Comparison of ENCODE assay signal across 10 cellular contexts in the genomic region with DNA sequence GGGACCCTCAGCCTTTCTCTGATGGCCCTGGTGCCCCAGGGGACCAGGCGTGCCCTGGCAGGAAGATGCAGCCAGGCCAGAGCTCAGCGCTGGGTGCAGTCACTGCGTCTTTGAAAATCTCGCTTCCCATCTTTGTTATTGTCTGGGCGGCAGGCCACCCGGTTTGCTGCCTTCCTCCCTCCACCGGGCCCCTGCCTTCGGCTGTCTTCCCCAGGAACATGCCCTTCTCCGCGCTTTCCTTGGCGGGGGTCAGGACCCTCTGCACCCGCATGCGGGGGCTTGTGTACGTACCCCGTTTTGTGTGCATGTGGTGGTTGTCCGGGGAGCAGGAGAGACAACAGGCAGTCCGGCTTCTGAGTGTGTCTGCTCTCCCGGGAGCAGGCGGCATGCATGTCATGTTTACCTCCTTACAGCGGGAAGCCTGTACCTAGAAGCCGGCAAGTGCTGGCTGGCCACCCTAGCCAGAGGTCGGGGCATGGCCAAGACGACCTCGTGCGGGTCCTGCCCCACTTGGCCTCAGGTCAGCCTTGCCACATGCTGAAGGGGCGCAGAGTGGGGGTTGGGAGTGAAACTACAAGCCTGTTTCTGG. TPM values are rescaled to one million over a fixed set of nuclear protein-coding genes. Genes with fewer than 3 reads are reported as not detected.
DNase-seq lines count a peak whose midpoint lies in the region; ATAC-seq and TF ChIP-seq lines count a peak whose summit lies in the region.
"Had no signal": no experiment of that assay in that cellular context is flagged by ENCODE, and none has a peak within 500 bp of the region (broad histone marks: within the 10 kb centered on the region; RNA-seq: fewer than 3 reads in every experiment).

No MANE protein-coding gene starts in this region.

- H3K4me3 Mint-ChIP-seq in CD8-positive, alpha-beta memory T cell = peak overlapping the region in 5 of 7 donors; percentile 66 to 91 (median 72)

- intact Hi-C loops in body of pancreas (cut with DNase I) (no loop called here), left cardiac atrium (cut with DNase I) (no loop called here), sciatic nerve (cut with DNase I) (no loop called here)

- no peak for ATAC-seq in body of pancreas
- peak in 1 of 2 donors; percentile 4 for ATAC-seq in left cardiac atrium
- ATAC-seq in sciatic nerve = peak; percentile 9
- no peak for ATAC-seq in GM19467 (IDR thresholded peaks at IDR 0.05; ENCODE audit: unreplicated experiment)

- POLR2A ChIA-PET in CD8-positive, alpha-beta memory T cell (lab: Charles Lee) = no interaction called here

- H3K27me3 Mint-ChIP-seq in CD8-positive, alpha-beta memory T cell = peaks cover 15 to 23% of the 10 kb centered on the region in 2 donors

- no peak for TF ChIP-seq POLR2A in body of pancreas (IDR thresholded peaks at IDR 0.05)

- TF ChIP-seq CTCF in body of pancreas (IDR thresholded peaks at IDR 0.05) = no peak

- no peaks in the 10 kb centered on the region for H3K9me3 ChIP-seq in CD8-positive, alpha-beta memory T cell (ENCODE audit: low read length)
- peaks cover 0 to 3% (median 0%) of the 10 kb centered on the region in 3 donors for H3K9me3 ChIP-seq in body of pancreas
- no peaks in the 10 kb centered on the region for H3K9me3 ChIP-seq in SJCRH30 (replicated peaks)

- H3K27me3 ChIP-seq in CD8-positive, alpha-beta memory T cell (ENCODE audit: insufficient read depth, low read length, poor library complexity, severe bottlenecking) = peaks cover 17% of the 10 kb centered on the region
- H3K27me3 ChIP-seq in body of pancreas = no peaks in the 10 kb centered on the region
- H3K27me3 ChIP-seq in SJCRH30 = no peaks in the 10 kb centered on the region

- H3K36me3 Mint-ChIP-seq in CD8-positive, alpha-beta memory T cell = no peaks in the 10 kb centered on the region

- H3K27ac Mint-ChIP-seq in CD8-positive, alpha-beta memory T cell = peak overlapping the region in 4 of 8 donors; percentile 29 to 82 (median 59)

- H3K4me1 Mint-ChIP-seq in CD8-positive, alpha-beta memory T cell = peaks cover 11 to 28% (median 13%) of the 10 kb centered on the region in 3 donors

- 82 to 93% methylated on average over 14 to 26 of the region's 26 CpGs for WGBS in body of pancreas, 2 donors

- H3K4me3 ChIP-seq in CD8-positive, alpha-beta memory T cell (ENCODE audit: low read length) = no peak overlapping the region
- H3K4me3 ChIP-seq in body of pancreas (no peak overlapping the region), SJCRH30 (no peak overlapping the region)

- peaks cover 7% of the 10 kb centered on the region for H3K4me1 ChIP-seq in CD8-positive, alpha-beta memory T cell (ENCODE audit: insufficient read depth, low read length)
- peaks cover 41% of the 10 kb centered on the region for H3K4me1 ChIP-seq in body of pancreas
- H3K4me1 ChIP-seq in SJCRH30 = no peaks in the 10 kb centered on the region

- DNase-seq in CD8-positive, alpha-beta memory T cell = no peak
- DNase-seq in body of pancreas = no peak
- peak; percentile 71 for DNase-seq in left cardiac atrium
- DNase-seq in sciatic nerve (ENCODE audit: low spot score) = no peak
- DNase-seq in amniotic stem cell (lab: John Stamatoyannopoulos, UW) = no peak
- no peak for DNase-seq in activated CD4-positive, CD25-positive, alpha-beta regulatory T cell treated with anti-CD3 and anti-CD28 coated beads, Interleukin-2, amount 50 U/mL, for 72 hours
- DNase-seq in SJCRH30 = no peak
- DNase-seq: activated T-cell treated with anti-CD3 and anti-CD28 coated beads for 4 hours, NCI-H1694 treated with DMSO at 0.1 percent for 48 hours had no signal

- CTCF ChIA-PET in CD8-positive, alpha-beta memory T cell (lab: Charles Lee) = no interaction called here

- no peak overlapping the region for H3K27ac ChIP-seq in CD8-positive, alpha-beta memory T cell (ENCODE audit: low read depth, low read length)
- H3K27ac ChIP-seq in body of pancreas (peak overlapping the region in 3 of 4 donors; percentile 46 to 82 (median 67)), SJCRH30 (no peak overlapping the region)

- H3K9me3 Mint-ChIP-seq in CD8-positive, alpha-beta memory T cell = no peaks in the 10 kb centered on the region

- no peaks in the 10 kb centered on the region for H3K36me3 ChIP-seq in CD8-positive, alpha-beta memory T cell (ENCODE audit: insufficient read depth, low read length)
- no peaks in the 10 kb centered on the region for H3K36me3 ChIP-seq in body of pancreas (replicated peaks in 1 of 2; ENCODE audit: insufficient read depth in 1 of 2, low read depth in 2 of 2)
- H3K36me3 ChIP-seq in SJCRH30 = no peaks in the 10 kb centered on the region

RNA-seq across cellular contexts. Expression of a gene that starts 49.5 kb away (rescaled TPM):
- total RNA-seq in CD8-positive, alpha-beta memory T cell = under 1 TPM; 0.15 to 0.27 TPM
- polyA plus RNA-seq in CD8-positive, alpha-beta memory T cell = 0.41 TPM
- total RNA-seq in body of pancreas = 10 to 100 TPM; 25.2 to 34.9 TPM
- total RNA-seq in left cardiac atrium = 10 to 100 TPM; 41.6 to 58.3 TPM
- total RNA-seq in sciatic nerve = 70.7 TPM
- 18.2 and 18.7 TPM in 2 replicates for total RNA-seq in SJCRH30 (2014; rRNA removed; shearing (Covaris generic))

Comparison
In these comparisons a context has a peak if more than half of its experiments do, and no peak if none do; other contexts are left out.
1. H3K27ac ChIP-seq: peak in body of pancreas (3 of 4); none in CD8-positive, alpha-beta memory T cell (single experiment) and SJCRH30 (single experiment).
2. RNA of a gene that starts 49.5 kb away (total RNA-seq): 70.7 TPM in sciatic nerve (single experiment), 41.6 to 58.3 TPM in left cardiac atrium, 25.2 to 34.9 TPM in body of pancreas and 18.2 to 18.7 TPM in SJCRH30; 0.15 to 0.27 TPM in CD8-positive, alpha-beta memory T cell; every median in the first group is over 10 times any median in the second.